Comparison of ENCODE assay signal across 8 cellular contexts in the genomic region with DNA sequence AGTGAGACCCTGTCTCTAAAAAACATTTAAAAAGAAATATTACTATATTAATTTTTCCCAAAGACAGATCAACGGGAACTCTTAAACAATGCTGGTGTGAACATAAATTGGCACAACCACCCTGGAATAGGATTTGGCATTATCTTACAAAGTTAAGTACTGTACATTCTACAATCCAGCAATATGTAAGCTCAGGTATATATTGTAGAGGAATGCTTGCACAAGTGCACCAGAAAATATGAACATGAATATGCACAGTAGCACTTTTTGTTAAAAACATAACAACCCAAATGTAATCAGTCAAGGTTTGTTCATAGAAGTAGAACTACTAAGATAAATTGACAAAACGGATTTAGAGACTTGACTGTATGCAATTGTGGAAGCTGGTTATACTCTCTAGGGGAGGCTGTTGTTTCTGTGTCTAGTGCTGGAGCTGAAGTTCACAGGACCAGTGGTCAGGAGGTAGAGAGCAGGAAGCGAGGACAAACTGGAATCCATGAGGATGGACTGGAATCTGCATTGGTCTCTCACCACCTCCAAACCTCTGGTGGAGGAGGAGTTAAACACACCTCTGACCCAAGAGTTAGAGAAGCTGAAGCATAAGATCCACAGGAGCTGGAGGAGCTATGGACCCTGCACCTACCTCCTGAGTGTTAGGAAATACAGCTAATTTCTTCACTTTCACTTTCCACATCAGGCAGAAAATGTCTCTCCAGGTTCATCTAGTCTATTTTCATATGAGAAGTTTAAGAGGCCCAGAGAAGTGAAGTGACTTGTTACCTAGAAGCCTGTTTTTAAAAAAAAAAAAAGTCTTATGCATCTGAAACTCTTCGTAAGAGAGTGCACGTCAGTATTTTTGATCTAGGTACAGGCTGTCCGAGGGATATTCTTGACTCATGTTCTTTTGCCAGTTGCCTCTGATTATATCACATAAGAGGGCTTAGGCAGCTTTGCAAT. TPM values are rescaled to one million over a fixed set of nuclear protein-coding genes. Genes with fewer than 3 reads are reported as not detected.
A peak's percentile ranks its signal among the peaks of the same experiment; 100 is the strongest.
DNase-seq lines count a peak whose midpoint lies in the region; ATAC-seq and TF ChIP-seq lines count a peak whose summit lies in the region.

No MANE protein-coding gene starts in this region.

- no peaks in the 10 kb centered on the region for H3K9me3 ChIP-seq in SK-N-SH
- no peaks in the 10 kb centered on the region for H3K9me3 ChIP-seq in subcutaneous abdominal adipose tissue (ENCODE audit: control insufficient read depth in 5 of 5, low read length in 5 of 5)

- no peak overlapping the region for H3K27ac ChIP-seq in SK-N-SH (ENCODE audit: low read depth in 2 of 2, low read length in 1 of 2)
- H3K27ac ChIP-seq in subcutaneous abdominal adipose tissue (ENCODE audit: low read depth, low read length) = peak overlapping the region; percentile 61

- no peak for TF ChIP-seq RAD21 in SK-N-SH (IDR thresholded peaks at IDR 0.05; ENCODE audit: low read length)

- intact Hi-C loops in left ventricle myocardium superior (cut with micrococcal nuclease) = no loop called here

- H4K20me1 ChIP-seq in SK-N-SH (ENCODE audit: insufficient read depth) = no peaks in the 10 kb centered on the region

- H3K4me3 ChIP-seq in GM08714 (ENCODE audit: low read length) (peak overlapping the region; percentile 65), SK-N-SH (ENCODE audit: low read depth in 2 of 2, low read length in 1 of 2) (no peak overlapping the region), subcutaneous abdominal adipose tissue (ENCODE audit: low read depth in 1 of 5, low read length in 5 of 5) (peak overlapping the region; percentile 42 to 76 (median 63))

- H3K9me2 ChIP-seq in SK-N-SH = no peaks in the 10 kb centered on the region

- CTCF ChIA-PET in SK-N-SH (lab: Yijun Ruan, JAX) = interaction anchor here (0.6 to 3.2 kb wide), 3 partner anchors 8 to 104 kb away, joined by 3 to 18 read pairs (median 4); no protein-coding TSS in a partner anchor

- no peaks in the 10 kb centered on the region for H3K79me2 ChIP-seq in SK-N-SH (ENCODE audit: insufficient read depth)

- H3K36me3 ChIP-seq in SK-N-SH (replicated peaks in 1 of 2; ENCODE audit: control insufficient read depth in 1 of 2, insufficient read depth in 2 of 2, low read length in 1 of 2) = no peaks in the 10 kb centered on the region
- H3K36me3 ChIP-seq in subcutaneous abdominal adipose tissue (ENCODE audit: control insufficient read depth in 5 of 5, insufficient read depth in 5 of 5, low read length in 5 of 5) = no peaks in the 10 kb centered on the region

- no peak for TF ChIP-seq CTCF in SK-N-SH (IDR thresholded peaks at IDR 0.05)

- H2AFZ ChIP-seq in SK-N-SH (ENCODE audit: low read depth) = no peak overlapping the region

- TF ChIP-seq EP300 in SK-N-SH (IDR thresholded peaks at IDR 0.05; ENCODE audit: borderline replicate concordance in 1 of 2, low read depth in 1 of 2, low read length in 1 of 2) = no peak

- DNase-seq in SK-N-SH = no peak
- DNase-seq in left ventricle myocardium superior = no peak
- no peak for DNase-seq in NCI-H526 (lab: John Stamatoyannopoulos, UW)
- no peak for DNase-seq in effector CD4-positive, alpha-beta T cell
- no peak for DNase-seq in NCI-H1417 (lab: John Stamatoyannopoulos, UW)

- ATAC-seq in GM21786 (IDR thresholded peaks at IDR 0.05; ENCODE audit: unreplicated experiment) (peak; percentile 75), left ventricle myocardium superior (peak; percentile 91)

- peaks cover 0 to 5% of the 10 kb centered on the region in 2 experiments; a peak in 2 of 4 replicates for H3K4me1 ChIP-seq in SK-N-SH (ENCODE audit: control insufficient read depth in 1 of 2, insufficient read depth in 2 of 2, low read depth in 1 of 2, low read length in 1 of 2)
- H3K4me1 ChIP-seq in subcutaneous abdominal adipose tissue (ENCODE audit: control insufficient read depth in 5 of 5, insufficient read depth in 5 of 5, low read length in 5 of 5) = peaks cover 6 to 30% (median 24%) of the 10 kb centered on the region in 5 donors

- POLR2A ChIA-PET in SK-N-SH (lab: Yijun Ruan, JAX) = no interaction called here

- no peak overlapping the region for H3K9ac ChIP-seq in SK-N-SH
- H3K9ac ChIP-seq in subcutaneous abdominal adipose tissue (ENCODE audit: low read length in 5 of 5) = peak overlapping the region; percentile 40 to 74 (median 62)

- peaks cover 3% of the 10 kb centered on the region for H3F3A ChIP-seq in SK-N-SH (replicated peaks; ENCODE audit: insufficient read depth)

- H3K27me3 ChIP-seq in SK-N-SH (ENCODE audit: insufficient read depth) = no peaks in the 10 kb centered on the region
- H3K27me3 ChIP-seq in subcutaneous abdominal adipose tissue (ENCODE audit: control insufficient read depth in 5 of 5, insufficient read depth in 4 of 5, low read length in 5 of 5) = no peaks in the 10 kb centered on the region

- 88% methylated on average over 6 of the region's 6 CpGs for WGBS in SK-N-SH (ENCODE audit: low lambda C conversion rate)

- H3K4me2 ChIP-seq in SK-N-SH = peak overlapping the region; percentile 46

TF ChIP-seq in SK-N-SH, 30 proteins besides CTCF, POLR2A, EP300 and RAD21:
- TF ChIP-seq FOXM1 (IDR thresholded peaks at IDR 0.05; ENCODE audit: low read depth) (no peak), GABPA (IDR thresholded peaks at IDR 0.05; ENCODE audit: low read depth) (no peak), SMC3 (IDR thresholded peaks at IDR 0.05; ENCODE audit: low read depth, low read length) (no peak), RFX5 (IDR thresholded peaks at IDR 0.05; ENCODE audit: low read length) (no peak), TAF1 (IDR thresholded peaks at IDR 0.05; ENCODE audit: borderline replicate concordance, low read depth, low read length) (no peak)
- TF ChIP-seq, protein P1, sequence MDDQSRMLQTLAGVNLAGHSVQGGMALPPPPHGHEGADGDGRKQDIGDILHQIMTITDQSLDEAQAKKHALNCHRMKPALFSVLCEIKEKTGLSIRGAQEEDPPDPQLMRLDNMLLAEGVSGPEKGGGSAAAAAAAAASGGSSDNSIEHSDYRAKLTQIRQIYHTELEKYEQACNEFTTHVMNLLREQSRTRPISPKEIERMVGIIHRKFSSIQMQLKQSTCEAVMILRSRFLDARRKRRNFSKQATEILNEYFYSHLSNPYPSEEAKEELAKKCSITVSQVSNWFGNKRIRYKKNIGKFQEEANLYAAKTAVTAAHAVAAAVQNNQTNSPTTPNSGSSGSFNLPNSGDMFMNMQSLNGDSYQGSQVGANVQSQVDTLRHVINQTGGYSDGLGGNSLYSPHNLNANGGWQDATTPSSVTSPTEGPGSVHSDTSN (IDR thresholded peaks at IDR 0.05) = no peak
- TF ChIP-seq, protein P2, sequence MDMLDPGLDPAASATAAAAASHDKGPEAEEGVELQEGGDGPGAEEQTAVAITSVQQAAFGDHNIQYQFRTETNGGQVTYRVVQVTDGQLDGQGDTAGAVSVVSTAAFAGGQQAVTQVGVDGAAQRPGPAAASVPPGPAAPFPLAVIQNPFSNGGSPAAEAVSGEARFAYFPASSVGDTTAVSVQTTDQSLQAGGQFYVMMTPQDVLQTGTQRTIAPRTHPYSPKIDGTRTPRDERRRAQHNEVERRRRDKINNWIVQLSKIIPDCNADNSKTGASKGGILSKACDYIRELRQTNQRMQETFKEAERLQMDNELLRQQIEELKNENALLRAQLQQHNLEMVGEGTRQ (IDR thresholded peaks at IDR 0.05; ENCODE audit: borderline replicate concordance, low read depth, low read length) = no peak
- TF ChIP-seq, protein P3, sequence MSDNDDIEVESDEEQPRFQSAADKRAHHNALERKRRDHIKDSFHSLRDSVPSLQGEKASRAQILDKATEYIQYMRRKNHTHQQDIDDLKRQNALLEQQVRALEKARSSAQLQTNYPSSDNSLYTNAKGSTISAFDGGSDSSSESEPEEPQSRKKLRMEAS (IDR thresholded peaks at IDR 0.05; ENCODE audit: low read depth) = no peak
- TF ChIP-seq, protein P4, sequence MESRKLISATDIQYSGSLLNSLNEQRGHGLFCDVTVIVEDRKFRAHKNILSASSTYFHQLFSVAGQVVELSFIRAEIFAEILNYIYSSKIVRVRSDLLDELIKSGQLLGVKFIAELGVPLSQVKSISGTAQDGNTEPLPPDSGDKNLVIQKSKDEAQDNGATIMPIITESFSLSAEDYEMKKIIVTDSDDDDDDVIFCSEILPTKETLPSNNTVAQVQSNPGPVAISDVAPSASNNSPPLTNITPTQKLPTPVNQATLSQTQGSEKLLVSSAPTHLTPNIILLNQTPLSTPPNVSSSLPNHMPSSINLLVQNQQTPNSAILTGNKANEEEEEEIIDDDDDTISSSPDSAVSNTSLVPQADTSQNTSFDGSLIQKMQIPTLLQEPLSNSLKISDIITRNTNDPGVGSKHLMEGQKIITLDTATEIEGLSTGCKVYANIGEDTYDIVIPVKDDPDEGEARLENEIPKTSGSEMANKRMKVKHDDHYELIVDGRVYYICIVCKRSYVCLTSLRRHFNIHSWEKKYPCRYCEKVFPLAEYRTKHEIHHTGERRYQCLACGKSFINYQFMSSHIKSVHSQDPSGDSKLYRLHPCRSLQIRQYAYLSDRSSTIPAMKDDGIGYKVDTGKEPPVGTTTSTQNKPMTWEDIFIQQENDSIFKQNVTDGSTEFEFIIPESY (IDR thresholded peaks at IDR 0.05; ENCODE audit: borderline replicate concordance, low read depth) = no peak

RNA-seq across cellular contexts. Expression of a gene that starts 20.3 kb away (rescaled TPM):
- 21.9 and 37.2 TPM in 2 replicates for polyA plus RNA-seq in SK-N-SH (2012; rRNA removed)
- polyA plus RNA-seq in SK-N-SH (2012; cell fraction: cytosol; rRNA removed) = 17.4 and 20.9 TPM in 2 replicates
- 34.8 and 85.0 TPM in 2 replicates for polyA plus RNA-seq in SK-N-SH (2012; cell fraction: nucleus; rRNA removed)
- total RNA-seq in left ventricle myocardium superior = 8.7 TPM

Comparison
In these comparisons a context has a peak if more than half of its experiments do, and no peak if none do; other contexts are left out.
1. H3K4me3 ChIP-seq: peak in GM08714 (single experiment) and subcutaneous abdominal adipose tissue (5 of 5); none in SK-N-SH (0 of 2).